ENCODE assay signal across 8 cellular contexts in the genomic region with DNA sequence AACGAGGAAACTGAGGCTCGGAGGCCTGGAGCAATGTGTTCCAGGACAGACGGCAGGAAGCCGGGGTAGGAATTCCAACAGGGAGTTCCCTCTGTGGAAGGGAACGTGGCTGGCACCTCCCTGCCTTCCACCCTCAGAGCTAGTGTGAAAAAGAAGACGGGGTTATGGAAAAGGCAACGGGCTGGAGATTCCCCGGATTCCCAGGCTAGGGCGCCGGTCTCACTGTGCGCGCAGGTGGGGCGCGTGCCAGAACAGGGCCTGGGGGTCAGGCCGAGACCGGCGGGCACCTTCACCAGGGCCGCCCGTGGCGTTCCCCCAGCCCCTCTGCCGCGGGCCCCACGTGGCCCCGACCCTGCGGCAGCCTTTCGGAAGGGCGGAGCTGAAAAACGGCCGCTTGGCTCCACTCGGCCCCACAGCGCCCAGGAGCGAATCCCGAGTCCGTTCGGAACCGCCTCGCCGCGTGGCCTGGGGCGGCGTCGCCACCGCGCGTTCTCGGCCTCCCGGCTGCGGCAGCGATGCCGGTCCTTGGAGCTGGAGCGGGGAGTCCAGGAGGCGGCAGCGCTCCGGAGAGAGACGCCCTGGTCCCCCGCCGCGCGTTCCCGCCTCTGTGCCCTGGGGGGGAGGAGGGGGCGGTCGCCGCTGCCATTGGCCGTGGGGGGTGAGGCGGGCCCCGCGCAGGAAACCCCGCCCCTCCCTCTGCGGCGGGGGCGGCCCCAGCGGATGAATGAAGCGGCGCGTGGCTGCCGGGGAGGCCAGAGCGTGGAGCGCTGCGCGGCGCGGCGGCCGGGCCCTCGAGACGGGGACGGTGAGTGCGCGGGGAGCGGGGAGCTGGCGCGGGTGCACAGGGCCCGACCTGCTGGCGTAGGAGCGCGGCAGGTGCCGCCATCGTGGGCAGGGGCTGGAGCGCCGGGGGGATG. TPM values are rescaled to one million over a fixed set of nuclear protein-coding genes. Genes with fewer than 3 reads are reported as not detected.
DNase-seq lines count a peak whose midpoint lies in the region; ATAC-seq and TF ChIP-seq lines count a peak whose summit lies in the region.

A gene with protein sequence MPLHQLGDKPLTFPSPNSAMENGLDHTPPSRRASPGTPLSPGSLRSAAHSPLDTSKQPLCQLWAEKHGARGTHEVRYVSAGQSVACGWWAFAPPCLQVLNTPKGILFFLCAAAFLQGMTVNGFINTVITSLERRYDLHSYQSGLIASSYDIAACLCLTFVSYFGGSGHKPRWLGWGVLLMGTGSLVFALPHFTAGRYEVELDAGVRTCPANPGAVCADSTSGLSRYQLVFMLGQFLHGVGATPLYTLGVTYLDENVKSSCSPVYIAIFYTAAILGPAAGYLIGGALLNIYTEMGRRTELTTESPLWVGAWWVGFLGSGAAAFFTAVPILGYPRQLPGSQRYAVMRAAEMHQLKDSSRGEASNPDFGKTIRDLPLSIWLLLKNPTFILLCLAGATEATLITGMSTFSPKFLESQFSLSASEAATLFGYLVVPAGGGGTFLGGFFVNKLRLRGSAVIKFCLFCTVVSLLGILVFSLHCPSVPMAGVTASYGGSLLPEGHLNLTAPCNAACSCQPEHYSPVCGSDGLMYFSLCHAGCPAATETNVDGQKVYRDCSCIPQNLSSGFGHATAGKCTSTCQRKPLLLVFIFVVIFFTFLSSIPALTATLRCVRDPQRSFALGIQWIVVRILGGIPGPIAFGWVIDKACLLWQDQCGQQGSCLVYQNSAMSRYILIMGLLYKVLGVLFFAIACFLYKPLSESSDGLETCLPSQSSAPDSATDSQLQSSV (plus strand): TSS at position 755 of the 917 bp plus-strand sequence. CDS start 13,952 bp downstream, outside the sequence.

- peaks cover 14% of the 10 kb centered on the region for H3K36me3 Mint-ChIP-seq in Caco-2 (ENCODE audit: insufficient read depth, unreplicated experiment)

- peak within 1 kb of the TSS; percentile 81 for H3K4me3 Mint-ChIP-seq in Caco-2 (ENCODE audit: unreplicated experiment)

- no peaks in the 10 kb centered on the region for H3K4me1 Mint-ChIP-seq in Caco-2 (ENCODE audit: low read depth, unreplicated experiment)

- peak within 1 kb of the TSS; percentile 98 for H3K27ac ChIP-seq in RWPE1
- no peak within 1 kb of the TSS for H3K27ac ChIP-seq in thymus (ENCODE audit: low read depth)

- TF ChIP-seq CTCF in Caco-2 (IDR thresholded peaks at IDR 0.05; ENCODE audit: insufficient read depth in 1 of 2, low read depth in 1 of 2, low read length in 1 of 2, severe bottlenecking in 1 of 2, unreplicated experiment in 1 of 2) = no peak
- no peak for TF ChIP-seq CTCF in RWPE1 (conservative IDR thresholded peaks at IDR 0.05; ENCODE audit: low read depth)

- TSS peak; percentile 54 for BruUV-seq in Caco-2 (replicated peaks; lab: Mats Ljungman, UMichigan)

- POLR2A ChIA-PET in Caco-2 (lab: Charles Lee) (interaction anchor here (0.6 to 1.3 kb wide), 3 partner anchors 15 to 152 kb away, joined by 3 to 10 read pairs (median 3); no protein-coding TSS in a partner anchor), RWPE1 (lab: Yijun Ruan, JAX; ENCODE audit: low non-redundant PET) (interaction anchor here (0.6 to 2.5 kb wide), 3 partner anchors 18 to 520 kb away, joined by 3 to 13 read pairs (median 3); no protein-coding TSS in a partner anchor)

- no peak within 1 kb of the TSS for H3K27ac Mint-ChIP-seq in Caco-2 (ENCODE audit: unreplicated experiment)

- WGBS in thymus = 1% methylated on average over 100 of the region's 100 CpGs

- DNase-seq in Caco-2 (peak; percentile 93 to 96), KG1 (lab: John Stamatoyannopoulos, UW) (peak; percentile 81), RWPE1 (ENCODE audit: low spot score) (peak; percentile 94), foreskin melanocyte (peak; percentile 37), nucleus accumbens (lab: John Stamatoyannopoulos, UW) (peak in 35 of 56 donors; percentile 5 to 76 (median 37))
- DNase-seq in activated effector memory CD4-positive, alpha-beta T cell treated with Interleukin-2 at 50 U/mL for 16 hours = peak; percentile 80

- H3K4me3 ChIP-seq in Caco-2 (ENCODE audit: low read depth, low read length) (peak within 1 kb of the TSS; percentile 81), thymus (ENCODE audit: low read length) (peak within 1 kb of the TSS; percentile 60)

- H3K27me3 ChIP-seq in Caco-2 (replicated peaks; ENCODE audit: control insufficient read depth, insufficient read depth, low read length) (no peaks in the 10 kb centered on the region), thymus (ENCODE audit: control insufficient read depth, insufficient read depth) (peaks cover 8% of the 10 kb centered on the region)

- ATAC-seq in GM21526 (IDR thresholded peaks at IDR 0.05; ENCODE audit: low FRiP score, unreplicated experiment) = peak; percentile 47

- peaks cover 16% of the 10 kb centered on the region for H3K4me1 ChIP-seq in Caco-2
- peaks cover 14% of the 10 kb centered on the region for H3K4me1 ChIP-seq in thymus (ENCODE audit: control insufficient read depth, insufficient read depth, low read length)

- peaks cover 5% of the 10 kb centered on the region for H3K27me3 Mint-ChIP-seq in Caco-2 (ENCODE audit: insufficient read depth, unreplicated experiment)

- H3K9me3 ChIP-seq in Caco-2 (no peaks in the 10 kb centered on the region), thymus (ENCODE audit: control insufficient read depth) (no peaks in the 10 kb centered on the region)

- H3K36me3 ChIP-seq in Caco-2 (ENCODE audit: control insufficient read depth, insufficient read depth, low read length) = no peaks in the 10 kb centered on the region
- H3K36me3 ChIP-seq in thymus (ENCODE audit: control insufficient read depth, insufficient read depth) = no peaks in the 10 kb centered on the region

- CTCF ChIA-PET in Caco-2 (lab: Charles Lee) (interaction anchor here (0.6 to 2.1 kb wide), 6 partner anchors 10 to 152 kb away, joined by 3 to 10 read pairs (median 4); no protein-coding TSS in a partner anchor), RWPE1 (lab: Yijun Ruan, JAX) (interaction anchor here (0.5 to 2.4 kb wide), 8 partner anchors 16 to 263 kb away, joined by 3 to 11 read pairs (median 4); no protein-coding TSS in a partner anchor)

- H3K9me3 Mint-ChIP-seq in Caco-2 (ENCODE audit: unreplicated experiment) = no peaks in the 10 kb centered on the region

- intact Hi-C loops in Caco-2 (cut with micrococcal nuclease; ENCODE audit: unreplicated experiment) = no loop called here

RNA-seq across cellular contexts. Expression of the gene that starts here (rescaled TPM):
- 18.7 and 23.6 TPM in 2 replicates for total RNA-seq in Caco-2 (2022)
- polyA plus RNA-seq in thymus = 13.4 TPM

Comparison
In these comparisons a context has a peak if more than half of its experiments do, and no peak if none do; other contexts are left out.
1. DNase-seq: peak in every context shown above with its lines; median percentile 94 in Caco-2; 94 in RWPE1; 81 in KG1; 80 in activated effector memory CD4-positive, alpha-beta T cell treated with Interleukin-2 at 50 U/mL for 16 hours; 37 in foreskin melanocyte; 37 in nucleus accumbens.